In genomic region chr7:152522551-152522950, GRCh38 we compare ENCODE assay signal across 9 cellular contexts.
DNase-seq lines count a peak whose midpoint lies in the region; ATAC-seq and TF ChIP-seq lines count a peak whose summit lies in the region.
"Had no signal": no experiment of that assay in that cellular context is flagged by ENCODE, and none has a peak within 500 bp of the region (broad histone marks: within the 10 kb centered on the region; RNA-seq: fewer than 3 reads in every experiment).

No MANE protein-coding gene starts in this region.

- H3K9ac ChIP-seq in muscle layer of colon (ENCODE audit: low read length) = no peak overlapping the region

- H3K27ac ChIP-seq in AG04450 (ENCODE audit: low read depth, low read length) = no peak overlapping the region
- H3K27ac ChIP-seq in caudate nucleus (ENCODE audit: low read depth, low read length) = no peak overlapping the region
- H3K27ac ChIP-seq in muscle layer of colon (ENCODE audit: low read depth, low read length) = no peak overlapping the region

- peak overlapping the region; percentile 38 for H3K4me3 ChIP-seq in AG04450 (ENCODE audit: low read depth, low read length)
- peak overlapping the region; percentile 16 to 33 for H3K4me3 ChIP-seq in muscle layer of colon (ENCODE audit: low read depth in 1 of 2, low read length in 2 of 2)

- no peaks in the 10 kb centered on the region for H3K27me3 ChIP-seq in AG04450 (ENCODE audit: control insufficient read depth, insufficient read depth, low read length)
- H3K27me3 ChIP-seq in muscle layer of colon (ENCODE audit: control insufficient read depth in 1 of 2, insufficient read depth in 2 of 2, low read length in 2 of 2) = no peaks in the 10 kb centered on the region

- CTCF ChIA-PET in AG04450 (lab: Charles Lee) = no interaction called here

- H3K4me1 Mint-ChIP-seq in natural killer cell = no peaks in the 10 kb centered on the region
- H3K4me1 Mint-ChIP-seq: activated CD4-positive, alpha-beta T cell treated with anti-CD3 and anti-CD28 coated beads for 36 hours had no signal

- ATAC-seq in natural killer cell = no peak
- no peak for ATAC-seq in HG03460 (IDR thresholded peaks at IDR 0.05; ENCODE audit: unreplicated experiment)
- ATAC-seq in esophagus mucosa = no peak
- ATAC-seq: activated CD4-positive, alpha-beta T cell treated with anti-CD3 and anti-CD28 coated beads for 36 hours had no signal

- POLR2A ChIA-PET in AG04450 (lab: Yijun Ruan, JAX) = no interaction called here

- TF ChIP-seq CTCF in AG04450 (IDR thresholded peaks at IDR 0.05; ENCODE audit: low read depth, low read length) = no peak
- TF ChIP-seq CTCF in natural killer cell (IDR thresholded peaks at IDR 0.05) = no peak

- H3K9me3 ChIP-seq in AG04450 (ENCODE audit: control insufficient read depth, insufficient read depth, low read length) = peaks cover 7% of the 10 kb centered on the region
- no peaks in the 10 kb centered on the region for H3K9me3 ChIP-seq in muscle layer of colon (ENCODE audit: low read length)

- intact Hi-C loops in natural killer cell (cut with micrococcal nuclease) = no loop called here

- DNase-seq in AG04450 (ENCODE audit: low read depth, low spot score) (no peak), NCI-H2107 (lab: John Stamatoyannopoulos, UW) (peak; percentile 55), caudate nucleus (lab: John Stamatoyannopoulos, UW) (peak in 39 of 61 donors; percentile 5 to 75 (median 36)), NCI-H187 (lab: John Stamatoyannopoulos, UW) (no peak), natural killer cell (no peak)
- DNase-seq: activated CD4-positive, alpha-beta T cell treated with anti-CD3 and anti-CD28 coated beads for 36 hours had no signal

- no peaks in the 10 kb centered on the region for H3K36me3 Mint-ChIP-seq in natural killer cell

- H3K4me1 ChIP-seq in muscle layer of colon (ENCODE audit: insufficient read depth, low read length) = peaks cover 8% of the 10 kb centered on the region

- no peaks in the 10 kb centered on the region for H3K9me3 Mint-ChIP-seq in natural killer cell

- H3K27me3 Mint-ChIP-seq in natural killer cell (ENCODE audit: low read depth in 2 of 2) = peaks cover 0 to 6% of the 10 kb centered on the region in 2 donors
- H3K27me3 Mint-ChIP-seq: activated CD4-positive, alpha-beta T cell treated with anti-CD3 and anti-CD28 coated beads for 36 hours had no signal

- H3K4me3 Mint-ChIP-seq in natural killer cell = no peak overlapping the region
- H3K4me3 Mint-ChIP-seq: activated CD4-positive, alpha-beta T cell treated with anti-CD3 and anti-CD28 coated beads for 36 hours had no signal

- H3K36me3 ChIP-seq in muscle layer of colon (ENCODE audit: insufficient read depth, low read length) = no peaks in the 10 kb centered on the region

- H3K27ac Mint-ChIP-seq in natural killer cell = no peak overlapping the region
- H3K27ac Mint-ChIP-seq: activated CD4-positive, alpha-beta T cell treated with anti-CD3 and anti-CD28 coated beads for 36 hours had no signal

Comparison
In these comparisons a context has a peak if more than half of its experiments do, and no peak if none do; other contexts are left out.
1. DNase-seq: peak in NCI-H2107 (single experiment) and caudate nucleus (39 of 61); none in AG04450 (single experiment), NCI-H187 (0 of 2) and natural killer cell (single experiment).